In genomic region chr6:159693894-159694545, GRCh38 we compare ENCODE assay signal across 1 cellular context.
TF ChIP-seq lines count a peak whose summit lies in the region.

No MANE protein-coding gene starts in this region.

TF ChIP-seq in HepG2, 621 proteins besides CTCF, POLR2A, EP300 and RAD21 (continued from another document and continues in another):
- peak; percentile 66 for TF ChIP-seq ARID5B (CRISPR knock-in tag; IDR thresholded peaks at IDR 0.05)
- TF ChIP-seq SOX5 (CRISPR knock-in tag; IDR thresholded peaks at IDR 0.05; ENCODE audit: borderline replicate concordance) = peak; percentile 82
- TF ChIP-seq HDAC1 (CRISPR knock-in tag; IDR thresholded peaks at IDR 0.05) = no peak; the same call in none of the 2 replicates
- TF ChIP-seq KDM6A (CRISPR knock-in tag; IDR thresholded peaks at IDR 0.05; ENCODE audit: low read depth) = peak; percentile 24; the same call in 1 of the 2 replicates
- TF ChIP-seq THAP9 (CRISPR knock-in tag; IDR thresholded peaks at IDR 0.05; ENCODE audit: borderline replicate concordance) = no peak
- peak; percentile 84; the same call in 1 of the 2 replicates for TF ChIP-seq HBP1 (CRISPR knock-in tag; IDR thresholded peaks at IDR 0.05; ENCODE audit: low read depth)
- no peak for TF ChIP-seq ZNF318 (CRISPR knock-in tag; IDR thresholded peaks at IDR 0.05)
- TF ChIP-seq PHF5A (CRISPR knock-in tag; IDR thresholded peaks at IDR 0.05; ENCODE audit: low read depth, unreplicated experiment) = peak; percentile 26
- no peak for TF ChIP-seq ZNF576 (CRISPR knock-in tag; IDR thresholded peaks at IDR 0.05)
- TF ChIP-seq ZBTB4 (CRISPR knock-in tag; IDR thresholded peaks at IDR 0.05; ENCODE audit: borderline replicate concordance) = no peak; the same call in 1 of the 2 replicates
- peak; percentile 68; the same call in 1 of the 2 replicates for TF ChIP-seq IKZF5 (CRISPR knock-in tag; IDR thresholded peaks at IDR 0.05)
- TF ChIP-seq CREM (IDR thresholded peaks at IDR 0.05) = peak; percentile 52
- no peak for TF ChIP-seq CREM (CRISPR knock-in tag; IDR thresholded peaks at IDR 0.05)
- no peak for TF ChIP-seq FIP1L1 (IDR thresholded peaks at IDR 0.05; ENCODE audit: borderline replicate concordance, insufficient read depth, low read depth, low read length)
- 0 out of 2 replicates have a peak, but pooled peaks have one; percentile 67 for TF ChIP-seq CCDC6 (CRISPR knock-in tag; IDR thresholded peaks at IDR 0.05)
- TF ChIP-seq POGZ (CRISPR knock-in tag; IDR thresholded peaks at IDR 0.05) = no peak
- TF ChIP-seq ZNF547 (CRISPR knock-in tag; IDR thresholded peaks at IDR 0.05) = no peak; the same call in 1 of the 2 replicates
- no peak for TF ChIP-seq ZNF770 (CRISPR knock-in tag; IDR thresholded peaks at IDR 0.05)
- no peak for TF ChIP-seq SRY (CRISPR knock-in tag; IDR thresholded peaks at IDR 0.05)
- TF ChIP-seq RARG (CRISPR knock-in tag; IDR thresholded peaks at IDR 0.05; ENCODE audit: low read depth) = no peak
- peak; percentile 72; the same call in 1 of the 2 replicates for TF ChIP-seq PRMT3 (CRISPR knock-in tag; IDR thresholded peaks at IDR 0.05; ENCODE audit: borderline replicate concordance, low read depth)
- 0 out of 2 replicates have a peak, but pooled peaks have one; percentile 2 for TF ChIP-seq ZNF367 (CRISPR knock-in tag; IDR thresholded peaks at IDR 0.05; ENCODE audit: borderline replicate concordance)
- peak; percentile 39; the same call in 1 of the 2 replicates for TF ChIP-seq ZNF761 (CRISPR knock-in tag; conservative IDR thresholded peaks at IDR 0.05)
- TF ChIP-seq ZNF430 (CRISPR knock-in tag; IDR thresholded peaks at IDR 0.05) = no peak
